Comparison of ENCODE assay signal across 8 cellular contexts in genomic region chr2:214808961-214809750, GRCh38. TPM values are rescaled to one million over a fixed set of nuclear protein-coding genes. Genes with fewer than 3 reads are reported as not detected.
DNase-seq lines count a peak whose midpoint lies in the region; ATAC-seq and TF ChIP-seq lines count a peak whose summit lies in the region.

Gene BARD1 (minus strand): TSS chr2:214809683. CDS start chr2:214809569, 114 bp downstream.

- H3K36me3 ChIP-seq in Panc1 (ENCODE audit: control insufficient read depth, insufficient read depth, low read length): no peaks in the 10 kb centered on the region
- no peaks in the 10 kb centered on the region for H3K36me3 ChIP-seq in thyroid gland

- intact Hi-C loops in Panc1 (cut with micrococcal nuclease; ENCODE audit: unreplicated experiment): no loop called here
- intact Hi-C loops in thyroid gland (cut with DNase I): no loop called here

- no TSS peak for BruUV-seq in Panc1 (replicated peaks; lab: Mats Ljungman, UMichigan)

- peaks cover 16% of the 10 kb centered on the region for H3K4me1 ChIP-seq in Panc1 (ENCODE audit: control insufficient read depth, insufficient read depth, low read length)
- peaks cover 0 to 6% of the 10 kb centered on the region in 2 donors for H3K4me1 ChIP-seq in thyroid gland

- CTCF ChIA-PET in Panc1 (lab: Charles Lee): interaction anchor here (0.6 kb wide), 3 partner anchors 22 to 1122 kb away, joined by 3 to 8 read pairs (median 3); no protein-coding TSS in a partner anchor

- H3K9me3 ChIP-seq in Panc1 (ENCODE audit: control insufficient read depth, insufficient read depth, low read depth, low read length) (no peaks in the 10 kb centered on the region), thyroid gland (no peaks in the 10 kb centered on the region)

- in situ Hi-C loops in Panc1 (cut with HindIII; ENCODE audit: low pct_unique_long_range_greater_than_20kb, low sequenced_read_pairs): no loop called here

- ATAC-seq in GM19438 (IDR thresholded peaks at IDR 0.05; ENCODE audit: low read depth, unreplicated experiment) (peak; percentile 33), HG03558 (IDR thresholded peaks at IDR 0.05; ENCODE audit: extremely low read depth, unreplicated experiment) (peak; percentile 9), Panc1 (peak; percentile 49), omental fat pad (ENCODE audit: low FRiP score) (peak; percentile 25)

- H3K27ac ChIP-seq in Panc1 (ENCODE audit: low read length): peak within 1 kb of the TSS; percentile 93
- H3K27ac ChIP-seq in thyroid gland: peak within 1 kb of the TSS; percentile 85 to 93 (median 92)

- H3K27me3 ChIP-seq in Panc1 (ENCODE audit: control insufficient read depth, insufficient read depth, low read length): no peaks in the 10 kb centered on the region
- no peaks in the 10 kb centered on the region for H3K27me3 ChIP-seq in thyroid gland

- TF ChIP-seq CTCF in Panc1 (IDR thresholded peaks at IDR 0.05): no peak
- TF ChIP-seq CTCF in omental fat pad (IDR thresholded peaks at IDR 0.05): no peak
- no peak for TF ChIP-seq CTCF in thyroid gland (IDR thresholded peaks at IDR 0.05)

- WGBS in thyroid gland, 2 donors: 0% methylated on average over 25 to 33 of the region's 76 CpGs

- peak in 1 of 2 donors; percentile 59 for TF ChIP-seq POLR2A in thyroid gland (IDR thresholded peaks at IDR 0.05)

- DNase-seq in COLO829 (ENCODE audit: low spot score) (peak; percentile 45), Panc1 (ENCODE audit: low read depth, low spot score) (no peak), foreskin melanocyte (peak; percentile 55), omental fat pad (ENCODE audit: low spot score) (no peak), thyroid gland (peak; percentile 47 to 55)
- peak in 3 of 4 experiments; percentile 21 to 62 (median 37) for DNase-seq in activated naive CD4-positive, alpha-beta T cell (lab: John Stamatoyannopoulos, UW)

- POLR2A ChIA-PET in Panc1 (lab: Charles Lee): interaction anchor here (0.7 kb wide), 1 partner anchor 1299 kb away, joined by 12 read pairs; no protein-coding TSS in a partner anchor

- H3K4me3 ChIP-seq in Panc1 (ENCODE audit: low read depth in 2 of 2, low read length in 2 of 2) (peak within 1 kb of the TSS; percentile 91 to 95), thyroid gland (replicated peaks in 1 of 3) (peak within 1 kb of the TSS; percentile 42 to 97 (median 91))

RNA-seq across cellular contexts. Expression of gene BARD1, which starts in this region (rescaled TPM):
- total RNA-seq in Panc1 (2021; ENCODE audit: unreplicated experiment) (22.2 TPM), omental fat pad (1 to 10 TPM; 3.3 to 9.6 (median 4.2) TPM), thyroid gland (10 to 100 TPM; 12.8 to 16.5 (median 15.2) TPM)
- 3.9 TPM for polyA plus RNA-seq in Panc1 (2012; ENCODE audit: insufficient read length)

Comparison
In these comparisons a context has a peak if more than half of its experiments do, and no peak if none do; other contexts are left out.
1. DNase-seq: peak in COLO829 (single experiment), activated naive CD4-positive, alpha-beta T cell (3 of 4), foreskin melanocyte (single experiment) and thyroid gland (2 of 2); none in Panc1 (single experiment) and omental fat pad (single experiment).
2. Peak in every context shown above with its lines, with median percentiles within 50 percentile points of each other: ATAC-seq.